8 cellular contexts compared by ENCODE assay signal in the genomic region with DNA sequence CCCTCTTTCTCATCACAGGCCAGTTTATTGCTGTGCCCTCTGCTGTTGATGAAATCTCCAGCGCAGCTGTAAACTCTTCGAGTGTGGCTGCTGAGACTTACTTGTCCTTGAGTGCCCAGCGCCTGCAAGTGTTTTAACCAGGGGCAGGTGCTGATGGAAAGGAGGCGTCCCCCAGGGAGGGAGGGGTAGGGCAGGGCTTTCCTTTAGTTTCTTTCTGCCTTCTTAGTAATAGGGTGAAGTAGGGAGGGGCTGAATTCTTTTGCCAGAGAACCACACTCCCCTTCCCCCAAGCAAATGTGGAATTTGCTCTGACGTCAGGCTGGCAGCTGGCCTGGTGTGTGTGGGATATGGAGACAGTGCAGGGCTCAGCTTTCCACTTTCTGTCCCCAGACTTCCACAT.
A peak's percentile ranks its signal among the peaks of the same experiment; 100 is the strongest.
DNase-seq lines count a peak whose midpoint lies in the region; ATAC-seq and TF ChIP-seq lines count a peak whose summit lies in the region.

No MANE protein-coding gene starts in this region.

- TF ChIP-seq POLR2A in breast epithelium (IDR thresholded peaks at IDR 0.05), result no peak

- no peak for ATAC-seq in activated naive CD8-positive, alpha-beta T cell treated with anti-CD3 and anti-CD28 coated beads, Interleukin-2, amount 50 U/mL, for 24 hours
- ATAC-seq in HG03095 (IDR thresholded peaks at IDR 0.05; ENCODE audit: unreplicated experiment), result no peak

- intact Hi-C loops in breast epithelium (cut with DNase I; ENCODE audit: low total_unique reads) (no loop called here), CD14-positive monocyte (cut with micrococcal nuclease) (no loop called here)

- no peak for DNase-seq in activated naive CD8-positive, alpha-beta T cell treated with anti-CD3 and anti-CD28 coated beads, Interleukin-2, amount 50 U/mL, for 24 hours
- DNase-seq in activated naive CD8-positive, alpha-beta T cell treated with anti-CD3 and anti-CD28 coated beads for 36 hours, result no peak
- DNase-seq in breast epithelium (ENCODE audit: low spot score in 2 of 2) (no peak), kidney epithelial cell (ENCODE audit: low read depth) (peak; percentile 90), smooth muscle cell of the brain vasculature (ENCODE audit: low read depth, low spot score) (peak; percentile 87), WERI-Rb-1 (no peak), CD14-positive monocyte (ENCODE audit: low spot score) (no peak)

- H3K9me3 ChIP-seq in breast epithelium (no peaks in the 10 kb centered on the region), WERI-Rb-1 (ENCODE audit: severe bottlenecking) (no peaks in the 10 kb centered on the region)

- H3K4me3 ChIP-seq in breast epithelium (no peak overlapping the region), kidney epithelial cell (ENCODE audit: low read depth, low read length) (no peak overlapping the region), WERI-Rb-1 (ENCODE audit: low read depth, low read length) (no peak overlapping the region)

- peaks cover 15% of the 10 kb centered on the region for H3K4me1 Mint-ChIP-seq in activated naive CD8-positive, alpha-beta T cell treated with anti-CD3 and anti-CD28 coated beads, Interleukin-2, amount 50 U/mL, for 24 hours
- H3K4me1 Mint-ChIP-seq in activated naive CD8-positive, alpha-beta T cell treated with anti-CD3 and anti-CD28 coated beads for 36 hours, result peaks cover 10% of the 10 kb centered on the region
- no peaks in the 10 kb centered on the region for H3K4me1 Mint-ChIP-seq in CD14-positive monocyte

- peaks cover 81% of the 10 kb centered on the region for H3K36me3 Mint-ChIP-seq in activated naive CD8-positive, alpha-beta T cell treated with anti-CD3 and anti-CD28 coated beads, Interleukin-2, amount 50 U/mL, for 24 hours (ENCODE audit: low read depth)
- H3K36me3 Mint-ChIP-seq in activated naive CD8-positive, alpha-beta T cell treated with anti-CD3 and anti-CD28 coated beads for 36 hours, result peaks cover 41% of the 10 kb centered on the region
- H3K36me3 Mint-ChIP-seq in CD14-positive monocyte, result peaks cover 95 to 96% of the 10 kb centered on the region in 2 donors

- H3K27ac Mint-ChIP-seq in activated naive CD8-positive, alpha-beta T cell treated with anti-CD3 and anti-CD28 coated beads, Interleukin-2, amount 50 U/mL, for 24 hours, result peak overlapping the region; percentile 15
- no peak overlapping the region for H3K27ac Mint-ChIP-seq in activated naive CD8-positive, alpha-beta T cell treated with anti-CD3 and anti-CD28 coated beads for 36 hours
- H3K27ac Mint-ChIP-seq in CD14-positive monocyte, result peak overlapping the region in 2 of 7 donors; percentile 33 to 73

- no peaks in the 10 kb centered on the region for H3K36me3 ChIP-seq in breast epithelium
- H3K36me3 ChIP-seq in kidney epithelial cell (ENCODE audit: control insufficient read depth, insufficient read depth, low read length), result peaks cover 10% of the 10 kb centered on the region
- H3K36me3 ChIP-seq in WERI-Rb-1, result peaks cover 57% of the 10 kb centered on the region

- TF ChIP-seq CTCF in breast epithelium (IDR thresholded peaks at IDR 0.05), result no peak
- TF ChIP-seq CTCF in kidney epithelial cell (IDR thresholded peaks at IDR 0.05; ENCODE audit: insufficient read depth, low read length, poor library complexity, severe bottlenecking), result peak; percentile 20
- no peak for TF ChIP-seq CTCF in WERI-Rb-1 (IDR thresholded peaks at IDR 0.05; ENCODE audit: low read depth, low read length)
- TF ChIP-seq CTCF in CD14-positive monocyte (IDR thresholded peaks at IDR 0.05), result no peak

- H3K4me3 Mint-ChIP-seq in activated naive CD8-positive, alpha-beta T cell treated with anti-CD3 and anti-CD28 coated beads, Interleukin-2, amount 50 U/mL, for 24 hours, result no peak overlapping the region
- H3K4me3 Mint-ChIP-seq in activated naive CD8-positive, alpha-beta T cell treated with anti-CD3 and anti-CD28 coated beads for 36 hours, result no peak overlapping the region
- no peak overlapping the region for H3K4me3 Mint-ChIP-seq in CD14-positive monocyte

- H3K9me3 Mint-ChIP-seq in activated naive CD8-positive, alpha-beta T cell treated with anti-CD3 and anti-CD28 coated beads, Interleukin-2, amount 50 U/mL, for 24 hours, result no peaks in the 10 kb centered on the region
- H3K9me3 Mint-ChIP-seq in activated naive CD8-positive, alpha-beta T cell treated with anti-CD3 and anti-CD28 coated beads for 36 hours, result no peaks in the 10 kb centered on the region
- H3K9me3 Mint-ChIP-seq in CD14-positive monocyte, result peaks cover 0 to 2% (median 0%) of the 10 kb centered on the region in 7 donors

- no peaks in the 10 kb centered on the region for H3K27me3 ChIP-seq in breast epithelium
- no peaks in the 10 kb centered on the region for H3K27me3 ChIP-seq in kidney epithelial cell (ENCODE audit: control insufficient read depth, insufficient read depth, low read length)
- H3K27me3 ChIP-seq in WERI-Rb-1 (ENCODE audit: insufficient read depth, low read depth, severe bottlenecking), result no peaks in the 10 kb centered on the region

- H3K4me1 ChIP-seq in breast epithelium, result no peaks in the 10 kb centered on the region

- no peaks in the 10 kb centered on the region for H3K27me3 Mint-ChIP-seq in activated naive CD8-positive, alpha-beta T cell treated with anti-CD3 and anti-CD28 coated beads, Interleukin-2, amount 50 U/mL, for 24 hours
- no peaks in the 10 kb centered on the region for H3K27me3 Mint-ChIP-seq in activated naive CD8-positive, alpha-beta T cell treated with anti-CD3 and anti-CD28 coated beads for 36 hours
- H3K27me3 Mint-ChIP-seq in CD14-positive monocyte (ENCODE audit: low read depth in 3 of 3), result peaks cover 0 to 5% (median 2%) of the 10 kb centered on the region in 3 donors

- H3K27ac ChIP-seq in breast epithelium (peak overlapping the region; percentile 50 to 54), WERI-Rb-1 (no peak overlapping the region)

Comparison
In these comparisons a context has a peak if more than half of its experiments do, and no peak if none do; other contexts are left out.
1. DNase-seq: peak in kidney epithelial cell (single experiment) and smooth muscle cell of the brain vasculature (single experiment); none in activated naive CD8-positive, alpha-beta T cell treated with anti-CD3 and anti-CD28 coated beads, Interleukin-2, amount 50 U/mL, for 24 hours (single experiment), activated naive CD8-positive, alpha-beta T cell treated with anti-CD3 and anti-CD28 coated beads for 36 hours (single experiment), breast epithelium (0 of 2), WERI-Rb-1 (single experiment) and CD14-positive monocyte (single experiment).